31 cellular contexts compared by ENCODE assay signal in genomic region chr4:186885289-186885688, GRCh38.
"Had no signal": no experiment of that assay in that cellular context is flagged by ENCODE, and none has a peak within 500 bp of the region (broad histone marks: within the 10 kb centered on the region; RNA-seq: fewer than 3 reads in every experiment).

No MANE protein-coding gene starts in this region.

- H3K4me3 Mint-ChIP-seq: activated naive CD4-positive, alpha-beta T cell treated with anti-CD3 and anti-CD28 coated beads for 36 hours; activated naive CD8-positive, alpha-beta T cell treated with anti-CD3 and anti-CD28 coated beads for 36 hours; naive thymus-derived CD4-positive, alpha-beta T cell; stimulated activated memory B cell treated with anti-CD40 and anti-IgM and Interleukin-4, amounts not matched to agents 10 μg/mL and 1 μg/mL and 100 μg/mL, for 72 hours; stimulated activated naive CD8-positive, alpha-beta T cell treated with anti-CD3 and anti-CD28 coated beads, Interleukin-15, amount 100 ng/mL, for 72 hours had no signal

- H3K27me3 ChIP-seq: adrenal gland, ascending aorta, cardiac muscle cell, colonic mucosa, heart left ventricle, upper lobe of left lung, vagina had no signal

- H3K27ac ChIP-seq: adrenal gland, ascending aorta, cardiac muscle cell, colonic mucosa, heart left ventricle, upper lobe of left lung, vagina, VCaP had no signal

- H3K36me3 ChIP-seq: adrenal gland, ascending aorta, cardiac muscle cell, colonic mucosa, heart left ventricle, upper lobe of left lung, vagina had no signal

- FAIRE-seq: TTC549 had no signal

- ATAC-seq: activated CD4-positive, CD25-positive, alpha-beta regulatory T cell treated with anti-CD3 and anti-CD28 coated beads, Interleukin-2, amount 50 U/mL, for 24 hours; heart left ventricle; left ventricle myocardium superior; naive thymus-derived CD4-positive, alpha-beta T cell; sciatic nerve; stimulated activated memory B cell treated with anti-CD40 and anti-IgM and Interleukin-4, amounts not matched to agents 10 μg/mL and 1 μg/mL and 100 μg/mL, for 72 hours; stimulated activated naive CD8-positive, alpha-beta T cell treated with anti-CD3 and anti-CD28 coated beads, Interleukin-15, amount 100 ng/mL, for 72 hours had no signal

- H3K27me3 Mint-ChIP-seq: activated naive CD8-positive, alpha-beta T cell treated with anti-CD3 and anti-CD28 coated beads for 36 hours; naive thymus-derived CD4-positive, alpha-beta T cell; stimulated activated memory B cell treated with anti-CD40 and anti-IgM and Interleukin-4, amounts not matched to agents 10 μg/mL and 1 μg/mL and 100 μg/mL, for 72 hours; stimulated activated naive CD8-positive, alpha-beta T cell treated with anti-CD3 and anti-CD28 coated beads, Interleukin-15, amount 100 ng/mL, for 72 hours had no signal

- H3K36me3 Mint-ChIP-seq: activated naive CD8-positive, alpha-beta T cell treated with anti-CD3 and anti-CD28 coated beads for 36 hours; brain; naive thymus-derived CD4-positive, alpha-beta T cell; stimulated activated memory B cell treated with anti-CD40 and anti-IgM and Interleukin-4, amounts not matched to agents 10 μg/mL and 1 μg/mL and 100 μg/mL, for 72 hours had no signal

- H3K4me3 ChIP-seq: adrenal gland, ascending aorta, cardiac muscle cell, colonic mucosa, heart left ventricle, skin epidermis, upper lobe of left lung, vagina had no signal

- H3K4me1 Mint-ChIP-seq: activated naive CD8-positive, alpha-beta T cell treated with anti-CD3 and anti-CD28 coated beads for 36 hours; stimulated activated memory B cell treated with anti-CD40 and anti-IgM and Interleukin-4, amounts not matched to agents 10 μg/mL and 1 μg/mL and 100 μg/mL, for 72 hours; stimulated activated naive CD8-positive, alpha-beta T cell treated with anti-CD3 and anti-CD28 coated beads, Interleukin-15, amount 100 ng/mL, for 72 hours had no signal

- H3K27ac Mint-ChIP-seq: activated naive CD4-positive, alpha-beta T cell treated with anti-CD3 and anti-CD28 coated beads for 36 hours; activated naive CD8-positive, alpha-beta T cell treated with anti-CD3 and anti-CD28 coated beads for 36 hours; naive thymus-derived CD4-positive, alpha-beta T cell; stimulated activated memory B cell treated with anti-CD40 and anti-IgM and Interleukin-4, amounts not matched to agents 10 μg/mL and 1 μg/mL and 100 μg/mL, for 72 hours; stimulated activated naive CD8-positive, alpha-beta T cell treated with anti-CD3 and anti-CD28 coated beads, Interleukin-15, amount 100 ng/mL, for 72 hours had no signal

- H3K4me1 ChIP-seq: adrenal gland, ascending aorta, colonic mucosa, heart left ventricle, upper lobe of left lung, vagina had no signal

- H3K9me3 ChIP-seq: adrenal gland, ascending aorta, colonic mucosa, heart left ventricle, vagina had no signal

- DNase-seq: activated CD4-positive, alpha-beta T cell treated with anti-CD3 and anti-CD28 coated beads for 48 hours; activated CD4-positive, alpha-beta T cell treated with anti-CD3 and anti-CD28 coated beads, Interleukin-2, amount 50 U/mL, for 48 hours; activated CD8-positive, alpha-beta memory T cell treated with anti-CD3 and anti-CD28 coated beads for 24 hours; activated effector memory CD4-positive, alpha-beta T cell treated with anti-CD3 and anti-CD28 coated beads, Interleukin-2, amount 50 U/mL, for 16 hours; activated naive CD4-positive, alpha-beta T cell treated with anti-CD3 and anti-CD28 coated beads for 36 hours; activated naive CD8-positive, alpha-beta T cell treated with anti-CD3 and anti-CD28 coated beads for 36 hours; adrenal gland; cerebellar nuclear complex; colonic mucosa; effector CD8-positive, alpha-beta T cell; foreskin fibroblast; heart left ventricle; hypothalamus; left ventricle myocardium superior; midbrain; naive thymus-derived CD4-positive, alpha-beta T cell; stimulated activated CD4-positive, alpha-beta T cell treated with anti-CD3 and anti-CD28 coated beads, Interleukin-4, amount 100 ng/mL, for 24 hours; stimulated activated naive CD8-positive, alpha-beta T cell treated with anti-CD3 and anti-CD28 coated beads, Interleukin-15, amount 100 ng/mL, for 72 hours; substantia nigra; T-helper 9 cell; upper lobe of left lung had no signal
